18 cellular contexts compared by ENCODE assay signal in genomic region chr17:79654960-79655382, GRCh38. TPM values are rescaled to one million over a fixed set of nuclear protein-coding genes. Genes with fewer than 3 reads are reported as not detected.
"Had no signal": no experiment of that assay in that cellular context is flagged by ENCODE, and none has a peak within 500 bp of the region (broad histone marks: within the 10 kb centered on the region; RNA-seq: fewer than 3 reads in every experiment).

No MANE protein-coding gene starts in this region.

- H3K36me3 ChIP-seq: tibial artery had no signal

- H3K4me1 ChIP-seq: psoas muscle, tibial artery had no signal

- H3K4me3 ChIP-seq: psoas muscle, tibial artery had no signal

- H3K27ac ChIP-seq: psoas muscle, tibial artery had no signal

- DNase-seq: activated CD4-positive, alpha-beta T cell treated with anti-CD3 and anti-CD28 coated beads for 1 hour; activated CD4-positive, alpha-beta T cell treated with anti-CD3 and anti-CD28 coated beads, Interleukin-2, amount 50 U/mL, for 4 hours; activated gamma-delta T cell; activated T-cell treated with anti-CD3 and anti-CD28 coated beads, Interleukin-2, amount 50 U/mL, for 48 hours; hippocampal formation; left ventricle myocardium superior; mesenchymal stem cell; nucleus accumbens; psoas muscle; T-cell; T-helper 9 cell had no signal

- H3K9me3 ChIP-seq: psoas muscle had no signal

RNA-seq across cellular contexts. Expression of gene RBFOX3, which starts 44.1 kb away (rescaled TPM):
- total RNA-seq: activated naive CD4-positive, alpha-beta T cell treated with anti-CD3 and anti-CD28 coated beads, Interleukin-2, amount 50 U/mL, for 72 hours; cardiac septum; glomerular endothelial cell; kidney epithelial cell; left ventricle myocardium superior; natural killer cell treated with Interleukin-12 subunit alpha and Interleukin-12 subunit beta and Interleukin-15 and Interleukin-18, amount 100 ng/mL, for 72 hours; psoas muscle; SK-MEL-5; T-cell had no signal
